Comparison of ENCODE assay signal across 1 cellular context in genomic region chr13:28046981-28047380, GRCh38.
TF ChIP-seq lines count a peak whose summit lies in the region.

No MANE protein-coding gene starts in this region.

TF ChIP-seq in HepG2, 621 proteins besides CTCF, POLR2A, EP300 and RAD21 (continued from another document):
- TF ChIP-seq ZGPAT (CRISPR knock-in tag; IDR thresholded peaks at IDR 0.05), result no peak
- no peak for TF ChIP-seq CHD4 (IDR thresholded peaks at IDR 0.05; ENCODE audit: borderline replicate concordance, low read length)
- no peak for TF ChIP-seq ARNT2 (CRISPR knock-in tag; IDR thresholded peaks at IDR 0.05; ENCODE audit: low read depth)
- no peak for TF ChIP-seq ZBTB21 (CRISPR knock-in tag; IDR thresholded peaks at IDR 0.05)
- no peak for TF ChIP-seq TERF1 (CRISPR knock-in tag; IDR thresholded peaks at IDR 0.05)
- no peak for TF ChIP-seq KDM6A (CRISPR knock-in tag; IDR thresholded peaks at IDR 0.05; ENCODE audit: low read depth)
